In the genomic region with DNA sequence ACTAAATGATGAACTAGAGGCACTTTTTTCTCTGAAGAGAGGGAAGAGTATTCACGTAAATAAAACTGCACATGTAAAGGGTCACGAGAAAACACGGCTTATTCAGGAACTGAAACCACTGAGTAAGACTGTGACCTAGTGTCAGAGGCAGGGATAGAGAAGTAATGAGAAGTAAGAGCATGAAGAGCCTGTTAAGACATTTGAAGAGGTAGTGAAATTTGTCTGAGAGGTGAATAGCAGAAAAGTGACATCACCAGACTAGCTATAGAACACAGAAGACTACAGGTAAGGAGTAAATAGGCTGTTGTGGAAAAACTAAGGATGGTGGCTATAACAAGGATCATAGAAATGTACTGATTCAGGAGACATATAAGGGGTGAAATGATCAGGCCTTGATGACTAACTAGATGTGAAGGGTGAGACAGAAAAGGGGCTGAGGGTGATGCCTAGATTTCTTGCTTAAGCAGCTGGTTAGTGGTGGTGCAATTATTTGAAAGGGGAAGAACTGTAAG, we compare ENCODE assay signal across 7 cellular contexts.
DNase-seq lines count a peak whose midpoint lies in the region; ATAC-seq and TF ChIP-seq lines count a peak whose summit lies in the region.

No MANE protein-coding gene starts in this region.

- no peaks in the 10 kb centered on the region for H4K20me1 ChIP-seq in OCI-LY1 (ENCODE audit: insufficient read depth, low read length)
- no peaks in the 10 kb centered on the region for H4K20me1 ChIP-seq in H9 (ENCODE audit: control insufficient read depth, insufficient read depth, insufficient read length)

- H2BK20ac ChIP-seq in H9 (ENCODE audit: low read depth, low read length, poor library complexity, severe bottlenecking), result no peak overlapping the region

- H3K4ac ChIP-seq in H9 (ENCODE audit: low read depth, low read length), result no peak overlapping the region

- H3K79me1 ChIP-seq in H9 (ENCODE audit: insufficient read depth, low read depth, low read length, poor library complexity, severe bottlenecking), result no peaks in the 10 kb centered on the region

- H2BK5ac ChIP-seq in H9 (ENCODE audit: insufficient read length, low read length), result no peak overlapping the region

- no peak overlapping the region for H3K4me3 Mint-ChIP-seq in H9

- no peak overlapping the region for H3K14ac ChIP-seq in H9 (ENCODE audit: insufficient read depth, low read length)

- H3K9me2 ChIP-seq in OCI-LY1 (ENCODE audit: low read depth, low read length), result no peaks in the 10 kb centered on the region

- H3K27ac ChIP-seq in OCI-LY1 (ENCODE audit: low read depth, low read length, poor library complexity, severe bottlenecking), result peak overlapping the region; percentile 61
- H3K27ac ChIP-seq in H9 (ENCODE audit: insufficient read length, low read depth, low read length), result no peak overlapping the region
- H3K27ac ChIP-seq in dorsolateral prefrontal cortex, result peak overlapping the region in 11 of 59 donors; percentile 6 to 62 (median 21)

- H2AK5ac ChIP-seq in H9 (ENCODE audit: insufficient read length, low read length), result no peak overlapping the region

- H3K4me1 ChIP-seq in OCI-LY1 (ENCODE audit: insufficient read depth, low read length, severe bottlenecking), result peaks cover 10% of the 10 kb centered on the region
- H3K4me1 ChIP-seq in H9 (ENCODE audit: insufficient read depth, low read length), result no peaks in the 10 kb centered on the region

- H2BK15ac ChIP-seq in H9 (ENCODE audit: low read depth, low read length), result no peak overlapping the region

- H2AFZ ChIP-seq in OCI-LY1 (ENCODE audit: low read length) (no peak overlapping the region), H9 (ENCODE audit: low read length) (no peak overlapping the region)

- TF ChIP-seq CTCF in OCI-LY1 (IDR thresholded peaks at IDR 0.05; ENCODE audit: low read length), result no peak
- no peak for TF ChIP-seq CTCF in H9 (conservative IDR thresholded peaks at IDR 0.05)
- no peak for TF ChIP-seq CTCF in dorsolateral prefrontal cortex (IDR thresholded peaks at IDR 0.05 in 54 of 56, conservative IDR thresholded peaks at IDR 0.05 in 2 of 56; ENCODE audit: low read depth in 1 of 56, partially characterized antibody in 56 of 56)

- H4K5ac ChIP-seq in H9 (ENCODE audit: insufficient read length, low read depth, low read length), result no peak overlapping the region

- no peak overlapping the region for H3K56ac ChIP-seq in H9 (ENCODE audit: insufficient read length, low read depth, low read length)

- H3K36me3 Mint-ChIP-seq in H9 (ENCODE audit: insufficient read depth in 1 of 3, low read depth in 3 of 3), result peaks cover 4 to 7% (median 5%) of the 10 kb centered on the region in 3 experiments; a peak in 5 of 7 replicates

- H3K9ac ChIP-seq in OCI-LY1 (ENCODE audit: low read length) (no peak overlapping the region; the same call in 1 of the 2 replicates), H9 (ENCODE audit: extremely low read depth, insufficient read length, low read length) (no peak overlapping the region)

- H3T11ph ChIP-seq in H9 (ENCODE audit: low read length), result no peak overlapping the region

- no peak overlapping the region for H3K18ac ChIP-seq in H9 (ENCODE audit: insufficient read length, low read depth, low read length)

- no peak overlapping the region; a peak in 1 of 7 replicates for H3K27ac Mint-ChIP-seq in H9

- no peak overlapping the region for H2BK12ac ChIP-seq in H9 (ENCODE audit: insufficient read length, low read depth, low read length)

- H3K27me3 Mint-ChIP-seq in H9 (ENCODE audit: low read depth), result no peaks in the 10 kb centered on the region

- H3K23ac ChIP-seq in H9 (ENCODE audit: insufficient read length, low read depth, low read length), result no peak overlapping the region

- peaks cover 0 to 5% of the 10 kb centered on the region in 2 experiments; a peak in 1 of 4 replicates for H3K4me1 Mint-ChIP-seq in H9

- H3K27me3 ChIP-seq in OCI-LY1 (ENCODE audit: insufficient read depth, low read length) (no peaks in the 10 kb centered on the region), H9 (ENCODE audit: insufficient read depth, low read length) (no peaks in the 10 kb centered on the region), dorsolateral prefrontal cortex (no peaks in the 10 kb centered on the region)

- peaks cover 86% of the 10 kb centered on the region for H3K36me3 ChIP-seq in OCI-LY1 (ENCODE audit: insufficient read depth, low read length)

- no peak overlapping the region for H4K91ac ChIP-seq in H9 (ENCODE audit: insufficient read length, low read depth, low read length)

- peak; percentile 99 for ATAC-seq in GM19025 (IDR thresholded peaks at IDR 0.05; ENCODE audit: low read depth, unreplicated experiment)
- peak; percentile 99 for ATAC-seq in HG02840 (IDR thresholded peaks at IDR 0.05; ENCODE audit: low FRiP score, unreplicated experiment)

- DNase-seq in putamen (ENCODE audit: low spot score), result peak; percentile 31
- DNase-seq in H9, result no peak
- DNase-seq in NCI-H1417 (lab: John Stamatoyannopoulos, UW), result no peak
- no peak for DNase-seq in dorsolateral prefrontal cortex

- no peaks in the 10 kb centered on the region for H3K79me2 ChIP-seq in OCI-LY1 (ENCODE audit: insufficient read depth, low read length)
- no peaks in the 10 kb centered on the region for H3K79me2 ChIP-seq in H9 (ENCODE audit: insufficient read depth, low read length)

- no CpG with 5 or more reads among the region's 3 CpGs for WGBS in H9 (ENCODE audit: extremely low coverage, insufficient read length, low lambda C conversion rate)

- intact Hi-C loops in dorsolateral prefrontal cortex (cut with DNase I), result no loop called here

- no peaks in the 10 kb centered on the region for H3F3A ChIP-seq in OCI-LY1 (ENCODE audit: insufficient read depth, low read length)

- H3K4me2 ChIP-seq in OCI-LY1 (ENCODE audit: low read length) (peak overlapping the region; percentile 23; the same call in 1 of the 2 replicates), H9 (ENCODE audit: insufficient read depth, insufficient read length, low read length) (no peak overlapping the region)

- no peaks in the 10 kb centered on the region for H3K23me2 ChIP-seq in H9 (ENCODE audit: insufficient read length, low read depth, low read length, poor library complexity, severe bottlenecking)

- H2BK120ac ChIP-seq in H9 (ENCODE audit: low read depth, low read length, poor library complexity, severe bottlenecking), result no peak overlapping the region

- H3K9me3 ChIP-seq in OCI-LY1 (ENCODE audit: low read length) (no peaks in the 10 kb centered on the region), H9 (ENCODE audit: control insufficient read depth, low read depth, low read length) (no peaks in the 10 kb centered on the region)

- no peaks in the 10 kb centered on the region for H3K9me3 Mint-ChIP-seq in H9

- H3K4me3 ChIP-seq in OCI-LY1 (ENCODE audit: low read depth, low read length, poor library complexity, severe bottlenecking) (no peak overlapping the region), dorsolateral prefrontal cortex (no peak overlapping the region)

- no peak overlapping the region for H4K8ac ChIP-seq in H9 (replicated peaks; ENCODE audit: insufficient read length, low read depth, low read length)
